33 cellular contexts compared by ENCODE assay signal in the genomic region with DNA sequence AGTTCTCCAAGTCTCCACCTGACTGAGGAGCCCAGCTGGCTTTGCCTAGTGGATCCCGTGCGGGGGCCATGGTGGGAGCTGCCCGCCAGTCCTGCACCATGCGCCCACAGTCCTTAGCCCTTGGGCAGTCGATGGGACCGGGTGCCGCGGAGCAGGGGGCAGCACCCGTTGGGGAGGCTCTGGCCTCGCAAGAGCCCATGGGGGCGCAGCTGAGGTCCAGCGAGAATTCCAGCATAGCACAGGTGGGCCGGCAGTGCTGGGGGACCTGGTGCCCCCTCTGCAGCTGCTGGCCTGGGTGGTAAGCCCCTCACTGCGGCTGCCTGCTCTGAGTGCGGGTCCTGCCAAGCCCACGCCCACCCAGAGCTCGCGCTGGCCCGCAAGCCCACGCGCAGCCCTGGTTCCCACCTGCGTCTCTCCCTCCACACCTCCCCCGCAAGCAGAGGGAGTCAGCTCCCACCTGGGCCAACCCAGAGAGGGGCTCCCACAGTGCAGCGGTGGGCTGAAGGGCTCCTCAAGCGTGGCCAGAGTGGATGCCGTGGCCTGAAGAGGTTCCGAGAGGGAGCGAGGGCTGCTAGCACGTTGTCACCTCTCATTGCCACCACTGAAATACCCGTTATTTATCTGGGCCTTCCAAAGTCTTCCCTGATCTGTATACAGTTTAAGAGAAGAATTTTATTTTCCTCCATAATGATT.
"Had no signal": no experiment of that assay in that cellular context is flagged by ENCODE, and none has a peak within 500 bp of the region (broad histone marks: within the 10 kb centered on the region; RNA-seq: fewer than 3 reads in every experiment).

No MANE protein-coding gene starts in this region.

- DNase-seq: activated CD4-positive, alpha-beta memory T cell treated with anti-CD3 and anti-CD28 coated beads, Interleukin-2, amount 10 ng/mL, durations not matched to agents 7 days and 5 days; activated CD4-positive, alpha-beta T cell treated with anti-CD3 and anti-CD28 coated beads for 1 hour; activated CD4-positive, alpha-beta T cell treated with anti-CD3 and anti-CD28 coated beads for 4 hours; activated CD4-positive, alpha-beta T cell treated with anti-CD3 and anti-CD28 coated beads, Interleukin-2, amount 10 ng/mL, durations not matched to agents 7 days and 5 days; activated CD4-positive, alpha-beta T cell treated with anti-CD3 and anti-CD28 coated beads, Interleukin-2, amount 50 U/mL, for 4 hours; activated CD8-positive, alpha-beta memory T cell treated with anti-CD3 and anti-CD28 coated beads, Interleukin-2, amount 50 U/mL, for 48 hours; activated gamma-delta T cell; activated naive CD4-positive, alpha-beta T cell; activated naive CD4-positive, alpha-beta T cell treated with anti-CD3 and anti-CD28 coated beads, Interleukin-2, amount 10 ng/mL, durations not matched to agents 7 days and 5 days; activated naive CD8-positive, alpha-beta T cell treated with anti-CD3 and anti-CD28 coated beads, Interleukin-2, amount 10 ng/mL, durations not matched to agents 7 days and 5 days; activated T-cell treated with anti-CD3 and anti-CD28 coated beads for 4 hours; activated T-cell treated with anti-CD3 and anti-CD28 coated beads, Interleukin-2, amount 50 U/mL, for 24 hours; activated T-cell treated with anti-CD3 and anti-CD28 coated beads, Interleukin-2, amount 50 U/mL, for 72 hours; brain microvascular endothelial cell; cortex of kidney; dermis blood vessel endothelial cell; effector CD8-positive, alpha-beta T cell; esophagus squamous epithelium; foreskin melanocyte; head of caudate nucleus; SW 1271; T-helper 1 cell; T-helper 2 cell had no signal

- ATAC-seq: activated naive CD4-positive, alpha-beta T cell treated with anti-CD3 and anti-CD28 coated beads, Interleukin-2, amount 50 U/mL, for 72 hours; activated T-cell treated with anti-CD3 and anti-CD28 coated beads, Interleukin-2, amount 50 U/mL, for 72 hours; WTC11 had no signal

- H3K36me3 ChIP-seq: brain microvascular endothelial cell, esophagus squamous epithelium had no signal

- H3K9me3 Mint-ChIP-seq: central memory CD8-positive, alpha-beta T cell had no signal

- H3K36me3 Mint-ChIP-seq: activated naive CD4-positive, alpha-beta T cell treated with anti-CD3 and anti-CD28 coated beads, Interleukin-2, amount 10 ng/mL, durations not matched to agents 7 days and 5 days; activated naive CD8-positive, alpha-beta T cell treated with anti-CD3 and anti-CD28 coated beads, Interleukin-2, amount 10 ng/mL, durations not matched to agents 7 days and 5 days had no signal

- H3K4me3 Mint-ChIP-seq: activated CD4-positive, alpha-beta memory T cell treated with anti-CD3 and anti-CD28 coated beads, Interleukin-2, amount 10 ng/mL, durations not matched to agents 7 days and 5 days; activated CD4-positive, alpha-beta T cell treated with anti-CD3 and anti-CD28 coated beads, Interleukin-2, amount 10 ng/mL, durations not matched to agents 7 days and 5 days; activated naive CD4-positive, alpha-beta T cell treated with anti-CD3 and anti-CD28 coated beads, Interleukin-2, amount 10 ng/mL, durations not matched to agents 7 days and 5 days; activated naive CD8-positive, alpha-beta T cell treated with anti-CD3 and anti-CD28 coated beads, Interleukin-2, amount 10 ng/mL, durations not matched to agents 7 days and 5 days; activated T-cell treated with anti-CD3 and anti-CD28 coated beads, Interleukin-2, amount 50 U/mL, for 24 hours; activated T-cell treated with anti-CD3 and anti-CD28 coated beads, Interleukin-2, amount 50 U/mL, for 72 hours; central memory CD8-positive, alpha-beta T cell; WTC11 had no signal

- H3K9me3 ChIP-seq: esophagus squamous epithelium had no signal

- H3K27ac ChIP-seq: brain microvascular endothelial cell, epithelial cell of prostate, esophagus squamous epithelium, VCaP had no signal

- H3K27ac Mint-ChIP-seq: activated CD4-positive, alpha-beta memory T cell treated with anti-CD3 and anti-CD28 coated beads, Interleukin-2, amount 10 ng/mL, durations not matched to agents 7 days and 5 days; activated CD4-positive, alpha-beta T cell treated with anti-CD3 and anti-CD28 coated beads, Interleukin-2, amount 10 ng/mL, durations not matched to agents 7 days and 5 days; activated naive CD4-positive, alpha-beta T cell treated with anti-CD3 and anti-CD28 coated beads, Interleukin-2, amount 10 ng/mL, durations not matched to agents 7 days and 5 days; activated naive CD4-positive, alpha-beta T cell treated with anti-CD3 and anti-CD28 coated beads, Interleukin-2, amount 50 U/mL, for 72 hours; activated naive CD8-positive, alpha-beta T cell treated with anti-CD3 and anti-CD28 coated beads, Interleukin-2, amount 10 ng/mL, durations not matched to agents 7 days and 5 days; activated T-cell treated with anti-CD3 and anti-CD28 coated beads, Interleukin-2, amount 50 U/mL, for 24 hours; activated T-cell treated with anti-CD3 and anti-CD28 coated beads, Interleukin-2, amount 50 U/mL, for 72 hours; WTC11 had no signal

- H3K4me1 Mint-ChIP-seq: activated CD4-positive, alpha-beta memory T cell treated with anti-CD3 and anti-CD28 coated beads, Interleukin-2, amount 10 ng/mL, durations not matched to agents 7 days and 5 days; activated CD4-positive, alpha-beta T cell treated with anti-CD3 and anti-CD28 coated beads, Interleukin-2, amount 10 ng/mL, durations not matched to agents 7 days and 5 days; activated naive CD4-positive, alpha-beta T cell treated with anti-CD3 and anti-CD28 coated beads, Interleukin-2, amount 10 ng/mL, durations not matched to agents 7 days and 5 days; activated naive CD8-positive, alpha-beta T cell treated with anti-CD3 and anti-CD28 coated beads, Interleukin-2, amount 10 ng/mL, durations not matched to agents 7 days and 5 days; central memory CD8-positive, alpha-beta T cell had no signal

- H3K27me3 Mint-ChIP-seq: activated CD4-positive, alpha-beta T cell treated with anti-CD3 and anti-CD28 coated beads, Interleukin-2, amount 10 ng/mL, durations not matched to agents 7 days and 5 days; central memory CD8-positive, alpha-beta T cell had no signal

- H3K4me3 ChIP-seq: esophagus squamous epithelium had no signal

- H3K27me3 ChIP-seq: brain microvascular endothelial cell, esophagus squamous epithelium had no signal

- FAIRE-seq: astrocyte, bronchial epithelial cell, endometrium, endothelial cell of umbilical vein, TTC549 had no signal
